ENCODE assay signal across 26 cellular contexts in genomic region chr19:53455828-53456227, GRCh38.
"Had no signal": no experiment of that assay in that cellular context is flagged by ENCODE, and none has a peak within 500 bp of the region (broad histone marks: within the 10 kb centered on the region; RNA-seq: fewer than 3 reads in every experiment).

No MANE protein-coding gene starts in this region.

- H3K4me2 ChIP-seq: smooth muscle cell had no signal

- H3K27ac Mint-ChIP-seq: immature natural killer cell; natural killer cell treated with Interleukin-12 subunit alpha and Interleukin-12 subunit beta and Interleukin-15 and Interleukin-18, amount 100 ng/mL, for 72 hours; stimulated activated naive CD8-positive, alpha-beta T cell treated with anti-CD3 and anti-CD28 coated beads, Interleukin-15, amount 100 ng/mL, for 72 hours had no signal

- H3K27ac ChIP-seq: coronary artery, left ventricle myocardium inferior, lower lobe of right lung, neutrophil, pancreas, suprapubic skin, transverse colon, upper lobe of right lung, uterus had no signal

- ATAC-seq: left colon; lower lobe of right lung; natural killer cell treated with Interleukin-12 subunit alpha and Interleukin-12 subunit beta and Interleukin-15 and Interleukin-18, amount 100 ng/mL, for 72 hours; pancreas; sciatic nerve; stimulated activated naive CD8-positive, alpha-beta T cell treated with anti-CD3 and anti-CD28 coated beads, Interleukin-15, amount 100 ng/mL, for 72 hours; upper lobe of right lung had no signal

- DNase-seq: dermis blood vessel endothelial cell; effector memory CD4-positive, alpha-beta T cell; hypothalamus; immature natural killer cell; islet precursor cell; kidney glomerular epithelial cell; left colon; left ventricle myocardium inferior; lower lobe of right lung; pancreas; stimulated activated CD4-positive, alpha-beta T cell treated with anti-CD3 and anti-CD28 coated beads, Interleukin-12 subunit alpha, Interleukin-12 subunit beta, amount 100 ng/mL, for 4 hours; stimulated activated CD4-positive, alpha-beta T cell treated with anti-CD3 and anti-CD28 coated beads, Interleukin-1b, Interleukin-23, amount 100 ng/mL, for 48 hours; stimulated activated CD4-positive, alpha-beta T cell treated with anti-CD3 and anti-CD28 coated beads, Interleukin-4, amount 100 ng/mL, for 1 hour; stimulated activated CD8-positive, alpha-beta memory T cell treated with anti-CD3 and anti-CD28 coated beads, Interleukin-4, amount 100 ng/mL, for 48 hours; stimulated activated naive CD4-positive, alpha-beta T cell; stimulated activated naive CD8-positive, alpha-beta T cell treated with anti-CD3 and anti-CD28 coated beads, Interleukin-15, amount 100 ng/mL, for 72 hours; transverse colon; upper lobe of right lung; uterus had no signal

- H3K4me1 ChIP-seq: left ventricle myocardium inferior, lower lobe of right lung, pancreas, suprapubic skin, transverse colon, upper lobe of right lung, uterus had no signal

- H3K4me1 Mint-ChIP-seq: immature natural killer cell; neural crest cell; stimulated activated naive CD8-positive, alpha-beta T cell treated with anti-CD3 and anti-CD28 coated beads, Interleukin-15, amount 100 ng/mL, for 72 hours had no signal

- H3K36me3 ChIP-seq: uterus had no signal

- H3K4me3 Mint-ChIP-seq: immature natural killer cell; natural killer cell treated with Interleukin-12 subunit alpha and Interleukin-12 subunit beta and Interleukin-15 and Interleukin-18, amount 100 ng/mL, for 72 hours; neural crest cell; stimulated activated naive CD8-positive, alpha-beta T cell treated with anti-CD3 and anti-CD28 coated beads, Interleukin-15, amount 100 ng/mL, for 72 hours had no signal

- H3K4me3 ChIP-seq: coronary artery, left ventricle myocardium inferior, lower lobe of right lung, pancreas, smooth muscle cell, suprapubic skin, transverse colon, upper lobe of right lung, uterus had no signal

- H3K27me3 Mint-ChIP-seq: natural killer cell treated with Interleukin-12 subunit alpha and Interleukin-12 subunit beta and Interleukin-15 and Interleukin-18, amount 100 ng/mL, for 72 hours; stimulated activated naive CD8-positive, alpha-beta T cell treated with anti-CD3 and anti-CD28 coated beads, Interleukin-15, amount 100 ng/mL, for 72 hours had no signal

- H3K27me3 ChIP-seq: neutrophil, pancreas, suprapubic skin, transverse colon, upper lobe of right lung, uterus had no signal
